In genomic region chr5:126031989-126032716, GRCh38 we compare ENCODE assay signal across 1 cellular context.
TF ChIP-seq lines count a peak whose summit lies in the region.

No MANE protein-coding gene starts in this region.

TF ChIP-seq in SK-N-SH treated with all-trans-retinoic acid at 6 μM for 48 hours, 23 proteins besides CTCF, POLR2A, EP300 and RAD21 (continued from another document):
- TF ChIP-seq CSRNP3 (CRISPR knock-in tag; IDR thresholded peaks at IDR 0.05) = no peak
- no peak for TF ChIP-seq PPARA (CRISPR knock-in tag; IDR thresholded peaks at IDR 0.05; ENCODE audit: borderline replicate concordance)
- no peak for TF ChIP-seq ISL1 (CRISPR knock-in tag; IDR thresholded peaks at IDR 0.05)
- no peak for TF ChIP-seq TCF4 (CRISPR knock-in tag; IDR thresholded peaks at IDR 0.05; ENCODE audit: borderline replicate concordance)
- TF ChIP-seq CSDC2 (CRISPR knock-in tag; IDR thresholded peaks at IDR 0.05) = no peak
- TF ChIP-seq OSR1 (CRISPR knock-in tag; IDR thresholded peaks at IDR 0.05) = no peak
- TF ChIP-seq CREB5 (CRISPR knock-in tag; IDR thresholded peaks at IDR 0.05; ENCODE audit: low read depth) = no peak
TF ChIP-seq in SK-N-SH treated with all-trans-retinoic acid at 6 μM for 48 hours: peak in this region for 0.
